ENCODE assay signal across 24 cellular contexts in genomic region chr2:18957909-18958308, GRCh38.
"Had no signal": no experiment of that assay in that cellular context is flagged by ENCODE, and none has a peak within 500 bp of the region (broad histone marks: within the 10 kb centered on the region; RNA-seq: fewer than 3 reads in every experiment).

No MANE protein-coding gene starts in this region.

- ATAC-seq: activated CD8-positive, alpha-beta T cell treated with anti-CD3 and anti-CD28 coated beads for 36 hours; activated naive CD4-positive, alpha-beta T cell treated with anti-CD3 and anti-CD28 coated beads, Interleukin-2, amount 50 U/mL, for 72 hours; activated T-cell treated with anti-CD3 and anti-CD28 coated beads, Interleukin-2, amount 50 U/mL, for 4 hours; heart left ventricle; left colon; sciatic nerve; stimulated activated effector memory CD8-positive, alpha-beta T cell treated with anti-CD3 and anti-CD28 coated beads, Interleukin-12 subunit alpha, Interleukin-12 subunit beta, amount 100 ng/mL, for 72 hours; T-helper 17 cell had no signal

- DNase-seq: activated B cell treated with CpG ODN at 0.5 μM for 24 hours; activated CD4-positive, alpha-beta T cell treated with anti-CD3 and anti-CD28 coated beads, Interleukin-2, amount 50 U/mL, for 1 hour; activated CD8-positive, alpha-beta T cell treated with anti-CD3 and anti-CD28 coated beads for 36 hours; activated T-cell treated with anti-CD3 and anti-CD28 coated beads, Interleukin-2, amount 50 U/mL, for 4 hours; anterior cingulate cortex; dermis blood vessel endothelial cell; effector CD4-positive, alpha-beta T cell; esophagus squamous epithelium; foreskin fibroblast; heart left ventricle; hypothalamus; immature natural killer cell; kidney; left colon; mammary epithelial cell; nephron progenitor cell; ovary; stimulated activated CD4-positive, alpha-beta T cell treated with anti-CD3 and anti-CD28 coated beads, Interleukin-4, amount 100 ng/mL, for 24 hours; T-helper 17 cell; T1000; trophoblast cell had no signal
